In genomic region chr7:117665393-117665792, GRCh38 we compare ENCODE assay signal across 16 cellular contexts.
DNase-seq lines count a peak whose midpoint lies in the region; ATAC-seq and TF ChIP-seq lines count a peak whose summit lies in the region.
"Had no signal": no experiment of that assay in that cellular context is flagged by ENCODE, and none has a peak within 500 bp of the region (broad histone marks: within the 10 kb centered on the region; RNA-seq: fewer than 3 reads in every experiment).

No MANE protein-coding gene starts in this region.

- H3K4me1 ChIP-seq in adipocyte (ENCODE audit: control insufficient read depth, insufficient read depth, low read length) (peaks cover 40% of the 10 kb centered on the region), vagina (no peaks in the 10 kb centered on the region)
- H3K4me1 ChIP-seq: BE2C had no signal

- ATAC-seq in SK-N-SH treated with all-trans-retinoic acid at 6 μM for 48 hours (no peak), HG03025 (IDR thresholded peaks at IDR 0.05; ENCODE audit: low FRiP score, unreplicated experiment) (no peak)
- ATAC-seq: K562, Panc1 had no signal

- intact Hi-C loops in vagina (cut with DNase I) = no loop called here

- no peaks in the 10 kb centered on the region for H3K36me3 ChIP-seq in adipocyte (ENCODE audit: control insufficient read depth, insufficient read depth, low read length, severe bottlenecking)
- H3K36me3 ChIP-seq in vagina = no peaks in the 10 kb centered on the region
- H3K36me3 ChIP-seq: BE2C had no signal

- no peak overlapping the region for H3K9ac ChIP-seq in adipocyte (ENCODE audit: low read length)

- TF ChIP-seq CTCF in fibroblast of pulmonary artery (IDR thresholded peaks at IDR 0.05; ENCODE audit: low read length, missing control alignments) (no peak), retinal pigment epithelial cell (conservative IDR thresholded peaks at IDR 0.05; ENCODE audit: low read depth, low read length) (no peak), vagina (IDR thresholded peaks at IDR 0.05) (no peak)

- H3K4me3 ChIP-seq in adipocyte (ENCODE audit: low read length) = no peak overlapping the region
- H3K4me3 ChIP-seq in fibroblast of pulmonary artery (replicated peaks; ENCODE audit: low read depth, low read length) = no peak overlapping the region
- no peak overlapping the region for H3K4me3 ChIP-seq in retinal pigment epithelial cell (ENCODE audit: low read length)
- no peak overlapping the region for H3K4me3 ChIP-seq in vagina
- H3K4me3 ChIP-seq: K562 had no signal

- H3K9me3 ChIP-seq in adipocyte (ENCODE audit: control insufficient read depth, low read length) (no peaks in the 10 kb centered on the region), vagina (no peaks in the 10 kb centered on the region)
- H3K9me3 ChIP-seq: BE2C had no signal

- no peak for TF ChIP-seq POLR2A in vagina (IDR thresholded peaks at IDR 0.05)

- no peak overlapping the region for H3K27ac ChIP-seq in vagina
- H3K27ac ChIP-seq: HL-60 had no signal

- H3K27me3 ChIP-seq in adipocyte (replicated peaks; ENCODE audit: control insufficient read depth, insufficient read depth, low read length) = no peaks in the 10 kb centered on the region
- H3K27me3 ChIP-seq in vagina = no peaks in the 10 kb centered on the region
- H3K27me3 ChIP-seq: BE2C had no signal

- DNase-seq in COLO829 (ENCODE audit: low spot score) (peak; percentile 30), adipocyte (ENCODE audit: low read depth) (peak; percentile 64), fibroblast of pulmonary artery (ENCODE audit: low read depth) (peak; percentile 31), retinal pigment epithelial cell (ENCODE audit: low read depth) (peak; percentile 86), vagina (ENCODE audit: extremely low spot score in 2 of 2) (no peak), NCI-H146 (lab: John Stamatoyannopoulos, UW) (no peak)
- DNase-seq: BE2C; CD4-positive, alpha-beta memory T cell; NCI-H1092; NCI-H1694 treated with DMSO at 0.1 percent for 48 hours; SHP77 had no signal

TF ChIP-seq in SK-N-SH treated with all-trans-retinoic acid at 6 μM for 48 hours, 23 proteins besides CTCF, POLR2A, EP300 and RAD21:
- no peak for TF ChIP-seq ZNF8 (CRISPR knock-in tag; IDR thresholded peaks at IDR 0.05)
- TF ChIP-seq ZFP3 (CRISPR knock-in tag; IDR thresholded peaks at IDR 0.05) = no peak
- TF ChIP-seq, protein P1, sequence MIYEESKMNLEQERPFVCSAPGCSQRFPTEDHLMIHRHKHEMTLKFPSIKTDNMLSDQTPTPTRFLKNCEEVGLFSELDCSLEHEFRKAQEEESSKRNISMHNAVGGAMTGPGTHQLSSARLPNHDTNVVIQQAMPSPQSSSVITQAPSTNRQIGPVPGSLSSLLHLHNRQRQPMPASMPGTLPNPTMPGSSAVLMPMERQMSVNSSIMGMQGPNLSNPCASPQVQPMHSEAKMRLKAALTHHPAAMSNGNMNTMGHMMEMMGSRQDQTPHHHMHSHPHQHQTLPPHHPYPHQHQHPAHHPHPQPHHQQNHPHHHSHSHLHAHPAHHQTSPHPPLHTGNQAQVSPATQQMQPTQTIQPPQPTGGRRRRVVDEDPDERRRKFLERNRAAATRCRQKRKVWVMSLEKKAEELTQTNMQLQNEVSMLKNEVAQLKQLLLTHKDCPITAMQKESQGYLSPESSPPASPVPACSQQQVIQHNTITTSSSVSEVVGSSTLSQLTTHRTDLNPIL (CRISPR knock-in tag; IDR thresholded peaks at IDR 0.05; ENCODE audit: low read depth) = no peak
- TF ChIP-seq TOX (CRISPR knock-in tag; IDR thresholded peaks at IDR 0.05; ENCODE audit: borderline replicate concordance) = no peak
- TF ChIP-seq ZC3H10 (CRISPR knock-in tag; IDR thresholded peaks at IDR 0.05) = no peak
- TF ChIP-seq, protein P2, sequence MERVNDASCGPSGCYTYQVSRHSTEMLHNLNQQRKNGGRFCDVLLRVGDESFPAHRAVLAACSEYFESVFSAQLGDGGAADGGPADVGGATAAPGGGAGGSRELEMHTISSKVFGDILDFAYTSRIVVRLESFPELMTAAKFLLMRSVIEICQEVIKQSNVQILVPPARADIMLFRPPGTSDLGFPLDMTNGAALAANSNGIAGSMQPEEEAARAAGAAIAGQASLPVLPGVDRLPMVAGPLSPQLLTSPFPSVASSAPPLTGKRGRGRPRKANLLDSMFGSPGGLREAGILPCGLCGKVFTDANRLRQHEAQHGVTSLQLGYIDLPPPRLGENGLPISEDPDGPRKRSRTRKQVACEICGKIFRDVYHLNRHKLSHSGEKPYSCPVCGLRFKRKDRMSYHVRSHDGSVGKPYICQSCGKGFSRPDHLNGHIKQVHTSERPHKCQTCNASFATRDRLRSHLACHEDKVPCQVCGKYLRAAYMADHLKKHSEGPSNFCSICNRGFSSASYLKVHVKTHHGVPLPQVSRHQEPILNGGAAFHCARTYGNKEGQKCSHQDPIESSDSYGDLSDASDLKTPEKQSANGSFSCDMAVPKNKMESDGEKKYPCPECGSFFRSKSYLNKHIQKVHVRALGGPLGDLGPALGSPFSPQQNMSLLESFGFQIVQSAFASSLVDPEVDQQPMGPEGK (CRISPR knock-in tag; IDR thresholded peaks at IDR 0.05; ENCODE audit: borderline replicate concordance) = no peak
- no peak for TF ChIP-seq SNAI2 (CRISPR knock-in tag; IDR thresholded peaks at IDR 0.05)
- no peak for TF ChIP-seq ARNTL (CRISPR knock-in tag; IDR thresholded peaks at IDR 0.05; ENCODE audit: borderline replicate concordance, low read depth)
- TF ChIP-seq ESRRG (CRISPR knock-in tag; IDR thresholded peaks at IDR 0.05) = no peak
- TF ChIP-seq PPARA (CRISPR knock-in tag; IDR thresholded peaks at IDR 0.05; ENCODE audit: borderline replicate concordance) = no peak
- TF ChIP-seq, protein P3, sequence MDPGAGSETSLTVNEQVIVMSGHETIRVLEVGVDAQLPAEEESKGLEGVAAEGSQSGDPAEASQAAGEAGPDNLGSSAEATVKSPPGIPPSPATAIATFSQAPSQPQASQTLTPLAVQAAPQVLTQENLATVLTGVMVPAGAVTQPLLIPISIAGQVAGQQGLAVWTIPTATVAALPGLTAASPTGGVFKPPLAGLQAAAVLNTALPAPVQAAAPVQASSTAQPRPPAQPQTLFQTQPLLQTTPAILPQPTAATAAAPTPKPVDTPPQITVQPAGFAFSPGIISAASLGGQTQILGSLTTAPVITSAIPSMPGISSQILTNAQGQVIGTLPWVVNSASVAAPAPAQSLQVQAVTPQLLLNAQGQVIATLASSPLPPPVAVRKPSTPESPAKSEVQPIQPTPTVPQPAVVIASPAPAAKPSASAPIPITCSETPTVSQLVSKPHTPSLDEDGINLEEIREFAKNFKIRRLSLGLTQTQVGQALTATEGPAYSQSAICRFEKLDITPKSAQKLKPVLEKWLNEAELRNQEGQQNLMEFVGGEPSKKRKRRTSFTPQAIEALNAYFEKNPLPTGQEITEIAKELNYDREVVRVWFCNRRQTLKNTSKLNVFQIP (CRISPR knock-in tag; IDR thresholded peaks at IDR 0.05; ENCODE audit: borderline replicate concordance, low read depth) = no peak
- TF ChIP-seq, protein P4, sequence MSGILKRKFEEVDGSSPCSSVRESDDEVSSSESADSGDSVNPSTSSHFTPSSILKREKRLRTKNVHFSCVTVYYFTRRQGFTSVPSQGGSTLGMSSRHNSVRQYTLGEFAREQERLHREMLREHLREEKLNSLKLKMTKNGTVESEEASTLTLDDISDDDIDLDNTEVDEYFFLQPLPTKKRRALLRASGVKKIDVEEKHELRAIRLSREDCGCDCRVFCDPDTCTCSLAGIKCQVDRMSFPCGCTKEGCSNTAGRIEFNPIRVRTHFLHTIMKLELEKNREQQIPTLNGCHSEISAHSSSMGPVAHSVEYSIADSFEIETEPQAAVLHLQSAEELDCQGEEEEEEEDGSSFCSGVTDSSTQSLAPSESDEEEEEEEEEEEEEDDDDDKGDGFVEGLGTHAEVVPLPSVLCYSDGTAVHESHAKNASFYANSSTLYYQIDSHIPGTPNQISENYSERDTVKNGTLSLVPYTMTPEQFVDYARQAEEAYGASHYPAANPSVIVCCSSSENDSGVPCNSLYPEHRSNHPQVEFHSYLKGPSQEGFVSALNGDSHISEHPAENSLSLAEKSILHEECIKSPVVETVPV (CRISPR knock-in tag; IDR thresholded peaks at IDR 0.05) = no peak
- no peak for TF ChIP-seq GLIS3 (CRISPR knock-in tag; IDR thresholded peaks at IDR 0.05)

Comparison
In these comparisons a context has a peak if more than half of its experiments do, and no peak if none do; other contexts are left out.
1. DNase-seq: peak in COLO829 (single experiment), adipocyte (single experiment), fibroblast of pulmonary artery (single experiment) and retinal pigment epithelial cell (single experiment); none in vagina (0 of 2) and NCI-H146 (single experiment).